8 cellular contexts compared by ENCODE assay signal in the genomic region with DNA sequence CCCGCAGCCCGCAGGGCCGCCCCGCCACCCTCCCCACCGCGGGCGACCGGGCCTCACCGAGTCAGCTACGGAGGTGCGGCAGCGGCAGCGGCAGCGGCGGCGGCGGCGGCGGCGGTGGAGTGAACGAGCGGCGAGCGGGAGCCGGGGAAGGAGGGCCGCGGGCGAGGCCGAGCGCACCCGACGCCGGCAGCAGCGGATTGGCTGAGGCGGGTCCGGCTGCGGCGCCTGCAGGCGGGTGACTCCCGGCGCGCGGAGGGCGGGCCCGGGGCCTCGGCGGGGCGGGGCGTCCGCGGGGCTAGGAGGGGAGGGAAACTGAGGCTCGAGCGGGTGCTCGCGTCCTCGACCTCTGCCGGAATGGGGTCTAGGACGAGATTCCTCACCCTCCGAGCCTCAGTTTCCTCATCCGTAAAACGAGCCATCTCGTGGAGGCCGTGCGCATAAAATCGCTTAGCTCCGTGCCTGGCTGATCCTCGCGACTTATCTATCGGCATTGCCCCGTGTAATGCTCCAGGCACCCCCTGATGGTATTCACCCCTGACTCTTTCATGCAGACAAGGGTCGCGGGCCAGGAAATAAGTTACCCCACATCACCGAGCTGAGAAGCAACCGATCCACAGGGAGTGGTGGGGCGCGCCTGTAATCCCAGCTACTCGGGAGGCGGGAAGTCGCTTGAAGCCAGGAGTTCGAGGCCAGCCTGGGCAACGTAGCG. TPM values are rescaled to one million over a fixed set of nuclear protein-coding genes. Genes with fewer than 3 reads are reported as not detected.
A peak's percentile ranks its signal among the peaks of the same experiment; 100 is the strongest.
DNase-seq lines count a peak whose midpoint lies in the region; ATAC-seq and TF ChIP-seq lines count a peak whose summit lies in the region.

CPT1A (minus strand) TSS at position 199 of the 709 bp plus-strand sequence. CDS start 26,442 bp downstream, outside the sequence.

- TF ChIP-seq EP300 in stomach (IDR thresholded peaks at IDR 0.05), result no peak

- H3K36me3 ChIP-seq in OCI-LY3 (replicated peaks; ENCODE audit: low read depth, low read length), result no peaks in the 10 kb centered on the region
- peaks cover 0 to 4% (median 0%) of the 10 kb centered on the region in 3 donors for H3K36me3 ChIP-seq in esophagus squamous epithelium
- H3K36me3 ChIP-seq in stomach, result peaks cover 0 to 5% (median 0%) of the 10 kb centered on the region in 4 donors

- H3K9me3 ChIP-seq in OCI-LY3 (ENCODE audit: insufficient read depth, low read length), result no peaks in the 10 kb centered on the region
- H3K9me3 ChIP-seq in esophagus squamous epithelium, result no peaks in the 10 kb centered on the region
- H3K9me3 ChIP-seq in stomach, result no peaks in the 10 kb centered on the region

- H3K27me3 ChIP-seq in OCI-LY3 (ENCODE audit: low read depth, low read length) (peaks cover 28% of the 10 kb centered on the region), esophagus squamous epithelium (no peaks in the 10 kb centered on the region), stomach (no peaks in the 10 kb centered on the region)

- peak within 1 kb of the TSS; percentile 81 for H3K4me2 ChIP-seq in OCI-LY3 (ENCODE audit: low read length)

- TF ChIP-seq POLR2A in esophagus squamous epithelium (IDR thresholded peaks at IDR 0.05) (peak in 2 of 4 donors; percentile 52 to 84), stomach (IDR thresholded peaks at IDR 0.05) (no peak)

- DNase-seq in EH (ENCODE audit: low read depth), result peak; percentile 81
- DNase-seq in activated T-helper 1 cell treated with Interleukin-2 at 50 U/mL for 16 hours (ENCODE audit: low read depth), result peak; percentile 57
- DNase-seq in esophagus squamous epithelium (lab: John Stamatoyannopoulos, UW), result no peak
- DNase-seq in myocyte (ENCODE audit: low read depth), result peak; percentile 56
- peak; percentile 86 for DNase-seq in stomach

- H3K79me2 ChIP-seq in OCI-LY3 (ENCODE audit: low read length), result no peaks in the 10 kb centered on the region

- peak within 1 kb of the TSS; percentile 51; the same call in 1 of the 2 replicates for H3K9ac ChIP-seq in OCI-LY3 (ENCODE audit: low read length)

- peak; percentile 32 for ATAC-seq in HG03175 (IDR thresholded peaks at IDR 0.05; ENCODE audit: unreplicated experiment)
- no peak for ATAC-seq in GM18517 (IDR thresholded peaks at IDR 0.05; ENCODE audit: unreplicated experiment)

- H3K27ac ChIP-seq in OCI-LY3 (ENCODE audit: low read length) (no peak within 1 kb of the TSS), esophagus squamous epithelium (peak within 1 kb of the TSS; percentile 89 to 99 (median 96)), stomach (peak within 1 kb of the TSS; percentile 94 to 98 (median 97))

- no peaks in the 10 kb centered on the region for H4K20me1 ChIP-seq in OCI-LY3 (ENCODE audit: insufficient read depth, low read length)

- 0 to 16% methylated on average over 1 to 18 of the region's 82 CpGs for WGBS in esophagus squamous epithelium, 2 donors
- WGBS in stomach, 5 donors, result 5 to 26% (median 13%) methylated on average over 18 to 81 of the region's 82 CpGs

- H2AFZ ChIP-seq in OCI-LY3 (ENCODE audit: low read depth, low read length), result peak within 1 kb of the TSS; percentile 11; the same call in 1 of the 2 replicates

- H3K4me1 ChIP-seq in OCI-LY3 (ENCODE audit: low read length), result peaks cover 30% of the 10 kb centered on the region
- peaks cover 33 to 85% (median 39%) of the 10 kb centered on the region in 3 donors for H3K4me1 ChIP-seq in esophagus squamous epithelium
- H3K4me1 ChIP-seq in stomach, result peaks cover 50 to 81% (median 64%) of the 10 kb centered on the region in 4 donors

- intact Hi-C loops in esophagus squamous epithelium (cut with DNase I) (no loop called here), stomach (cut with DNase I; ENCODE audit: low total_unique reads) (no loop called here)

- TF ChIP-seq CTCF in OCI-LY3 (IDR thresholded peaks at IDR 0.05; ENCODE audit: low read depth, low read length) (no peak), esophagus squamous epithelium (IDR thresholded peaks at IDR 0.05) (no peak), stomach (IDR thresholded peaks at IDR 0.05) (no peak)

- peak within 1 kb of the TSS; percentile 80 for H3K4me3 ChIP-seq in OCI-LY3 (ENCODE audit: low read length)
- peak within 1 kb of the TSS; percentile 47 to 98 (median 90) for H3K4me3 ChIP-seq in esophagus squamous epithelium
- peak within 1 kb of the TSS; percentile 70 to 98 (median 88) for H3K4me3 ChIP-seq in stomach

RNA-seq across cellular contexts. Expression of gene CPT1A, which starts in this region (rescaled TPM):
- total RNA-seq in esophagus squamous epithelium (10 to 100 TPM; 14.7 to 56.1 (median 27.6) TPM), myocyte (1.9 and 2.8 TPM in 2 replicates), stomach (100 to 1,000 TPM in 1 of 5 donors, 10 to 100 TPM in 4; 17.0 to 103 (median 61.7) TPM)
- 7.5 TPM for polyA plus RNA-seq in myocyte (2012)
- polyA plus RNA-seq in stomach, result 10 to 100 TPM in 2 of 3 donors, 1 to 10 TPM in 1; 7.0 to 10.5 (median 10.3) TPM
